ENCODE assay signal across 4 cellular contexts in the genomic region with DNA sequence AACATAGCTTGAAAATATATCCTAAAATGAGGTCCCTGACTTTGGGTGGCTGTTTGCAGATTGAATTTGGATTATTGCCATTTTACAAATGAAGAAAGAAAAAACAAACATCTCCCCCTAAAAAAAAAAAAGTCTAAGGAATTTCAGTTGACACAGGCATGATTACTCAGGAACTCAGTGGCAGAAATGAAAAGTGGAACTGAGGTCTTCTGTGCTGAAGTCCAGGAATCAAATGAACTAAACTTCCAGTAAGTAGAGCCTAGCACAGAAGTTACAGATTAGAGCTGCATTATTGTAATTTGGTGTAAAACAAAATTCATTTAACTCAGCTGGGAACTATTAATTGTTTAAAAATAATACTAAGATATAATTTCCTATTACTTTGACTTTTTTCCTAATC. TPM values are rescaled to one million over a fixed set of nuclear protein-coding genes. Genes with fewer than 3 reads are reported as not detected.
"Had no signal": no experiment of that assay in that cellular context is flagged by ENCODE, and none has a peak within 500 bp of the region (broad histone marks: within the 10 kb centered on the region; RNA-seq: fewer than 3 reads in every experiment).

No MANE protein-coding gene starts in this region.

- H3K4me3 ChIP-seq: GM12878 had no signal

- ATAC-seq: GM12878 had no signal

- DNase-seq: GDM1, GF-D8 had no signal

RNA-seq across cellular contexts. Expression of gene FAM170A, which starts 26.7 kb away (rescaled TPM):
- total RNA-seq: G401, GM12878 had no signal
